ENCODE assay signal across 1 cellular context in the genomic region with DNA sequence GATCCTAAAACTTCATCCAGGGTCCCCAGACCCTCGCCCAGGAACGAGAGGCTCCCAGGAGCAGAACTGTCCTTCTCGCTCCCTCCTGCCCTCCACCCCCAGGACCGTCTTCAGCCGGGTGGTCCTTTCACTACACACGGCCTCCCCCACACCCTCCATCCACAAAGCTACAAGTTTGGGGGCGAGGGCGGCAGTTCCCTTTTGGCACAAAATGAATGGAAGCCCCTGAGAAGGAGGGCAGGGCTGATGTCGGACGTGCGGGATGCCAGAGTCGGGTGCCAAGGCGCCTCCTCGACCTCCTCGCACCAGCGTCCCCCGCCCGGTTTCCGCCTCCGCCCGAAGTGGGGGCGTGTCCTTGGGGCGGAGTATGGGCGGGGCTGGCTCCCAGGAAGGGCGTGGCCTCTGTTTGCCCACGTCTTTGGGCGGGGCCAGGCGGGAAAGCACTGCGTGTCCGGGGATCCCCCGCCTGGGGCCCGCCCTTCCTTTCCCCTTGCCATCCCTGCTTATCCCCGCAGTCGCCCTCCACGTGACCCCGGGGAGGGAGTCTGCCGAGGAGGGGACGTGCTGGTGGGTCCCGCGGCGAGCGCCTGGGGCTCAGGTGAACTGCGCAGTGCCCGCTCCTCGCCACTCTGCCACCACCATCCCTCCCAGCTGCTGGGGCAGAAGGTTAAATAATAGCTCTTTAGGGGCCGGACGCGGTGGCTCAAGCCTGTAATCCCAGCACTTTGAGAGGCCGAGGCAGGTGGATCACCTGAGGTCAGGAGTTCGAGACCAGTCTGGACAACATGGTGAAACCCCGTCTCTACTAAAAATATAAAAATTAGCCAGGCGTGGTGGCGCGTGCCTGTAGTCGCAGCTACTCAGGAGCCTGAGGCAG.
TF ChIP-seq lines count a peak whose summit lies in the region.

No MANE protein-coding gene starts in this region.

TF ChIP-seq in HepG2, 621 proteins besides CTCF, POLR2A, EP300 and RAD21 (continued from another document and continues in another):
- TF ChIP-seq, protein P1, sequence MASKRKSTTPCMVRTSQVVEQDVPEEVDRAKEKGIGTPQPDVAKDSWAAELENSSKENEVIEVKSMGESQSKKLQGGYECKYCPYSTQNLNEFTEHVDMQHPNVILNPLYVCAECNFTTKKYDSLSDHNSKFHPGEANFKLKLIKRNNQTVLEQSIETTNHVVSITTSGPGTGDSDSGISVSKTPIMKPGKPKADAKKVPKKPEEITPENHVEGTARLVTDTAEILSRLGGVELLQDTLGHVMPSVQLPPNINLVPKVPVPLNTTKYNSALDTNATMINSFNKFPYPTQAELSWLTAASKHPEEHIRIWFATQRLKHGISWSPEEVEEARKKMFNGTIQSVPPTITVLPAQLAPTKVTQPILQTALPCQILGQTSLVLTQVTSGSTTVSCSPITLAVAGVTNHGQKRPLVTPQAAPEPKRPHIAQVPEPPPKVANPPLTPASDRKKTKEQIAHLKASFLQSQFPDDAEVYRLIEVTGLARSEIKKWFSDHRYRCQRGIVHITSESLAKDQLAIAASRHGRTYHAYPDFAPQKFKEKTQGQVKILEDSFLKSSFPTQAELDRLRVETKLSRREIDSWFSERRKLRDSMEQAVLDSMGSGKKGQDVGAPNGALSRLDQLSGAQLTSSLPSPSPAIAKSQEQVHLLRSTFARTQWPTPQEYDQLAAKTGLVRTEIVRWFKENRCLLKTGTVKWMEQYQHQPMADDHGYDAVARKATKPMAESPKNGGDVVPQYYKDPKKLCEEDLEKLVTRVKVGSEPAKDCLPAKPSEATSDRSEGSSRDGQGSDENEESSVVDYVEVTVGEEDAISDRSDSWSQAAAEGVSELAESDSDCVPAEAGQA (IDR thresholded peaks at IDR 0.05; ENCODE audit: low read depth): 0 out of 2 replicates have a peak, but pooled peaks have one; percentile 51
- TF ChIP-seq, protein P1 (CRISPR knock-in tag; IDR thresholded peaks at IDR 0.05; ENCODE audit: borderline replicate concordance): no peak
- TF ChIP-seq STAG1 (CRISPR knock-in tag; IDR thresholded peaks at IDR 0.05) (no peak), MBNL3 (CRISPR knock-in tag; conservative IDR thresholded peaks at IDR 0.05) (no peak), ZNF773 (CRISPR knock-in tag; IDR thresholded peaks at IDR 0.05; ENCODE audit: borderline replicate concordance) (no peak), CREM (IDR thresholded peaks at IDR 0.05) (peak; percentile 46), CREM (CRISPR knock-in tag; IDR thresholded peaks at IDR 0.05) (no peak), ZMYM3 (CRISPR knock-in tag; IDR thresholded peaks at IDR 0.05) (peak; percentile 97), ZNF501 (CRISPR knock-in tag; IDR thresholded peaks at IDR 0.05) (peak; percentile 69), ZBTB38 (CRISPR knock-in tag; IDR thresholded peaks at IDR 0.05) (peak; percentile 29; the same call in 1 of the 2 replicates), TBX2 (CRISPR knock-in tag; IDR thresholded peaks at IDR 0.05; ENCODE audit: borderline replicate concordance) (peak; percentile 74), HDAC2 (CRISPR knock-in tag; IDR thresholded peaks at IDR 0.05) (peak; percentile 66; the same call in 1 of the 2 replicates), PRMT3 (CRISPR knock-in tag; IDR thresholded peaks at IDR 0.05; ENCODE audit: borderline replicate concordance, low read depth) (no peak), RFX3 (CRISPR knock-in tag; IDR thresholded peaks at IDR 0.05) (no peak), ZBTB7A (CRISPR knock-in tag; IDR thresholded peaks at IDR 0.05) (no peak), MXI1 (IDR thresholded peaks at IDR 0.05; ENCODE audit: borderline replicate concordance, low read depth, low read length) (peak; percentile 78; the same call in 1 of the 3 replicates), PITX1 (CRISPR knock-in tag; IDR thresholded peaks at IDR 0.05) (peak; percentile 81), RCOR2 (CRISPR knock-in tag; IDR thresholded peaks at IDR 0.05) (peak; percentile 42; the same call in 1 of the 2 replicates), NR2F6 (IDR thresholded peaks at IDR 0.05) (0 out of 2 replicates have a peak, but pooled peaks have one; percentile 10), NR2F6 (CRISPR knock-in tag; IDR thresholded peaks at IDR 0.05) (no peak)
- TF ChIP-seq, protein P2, sequence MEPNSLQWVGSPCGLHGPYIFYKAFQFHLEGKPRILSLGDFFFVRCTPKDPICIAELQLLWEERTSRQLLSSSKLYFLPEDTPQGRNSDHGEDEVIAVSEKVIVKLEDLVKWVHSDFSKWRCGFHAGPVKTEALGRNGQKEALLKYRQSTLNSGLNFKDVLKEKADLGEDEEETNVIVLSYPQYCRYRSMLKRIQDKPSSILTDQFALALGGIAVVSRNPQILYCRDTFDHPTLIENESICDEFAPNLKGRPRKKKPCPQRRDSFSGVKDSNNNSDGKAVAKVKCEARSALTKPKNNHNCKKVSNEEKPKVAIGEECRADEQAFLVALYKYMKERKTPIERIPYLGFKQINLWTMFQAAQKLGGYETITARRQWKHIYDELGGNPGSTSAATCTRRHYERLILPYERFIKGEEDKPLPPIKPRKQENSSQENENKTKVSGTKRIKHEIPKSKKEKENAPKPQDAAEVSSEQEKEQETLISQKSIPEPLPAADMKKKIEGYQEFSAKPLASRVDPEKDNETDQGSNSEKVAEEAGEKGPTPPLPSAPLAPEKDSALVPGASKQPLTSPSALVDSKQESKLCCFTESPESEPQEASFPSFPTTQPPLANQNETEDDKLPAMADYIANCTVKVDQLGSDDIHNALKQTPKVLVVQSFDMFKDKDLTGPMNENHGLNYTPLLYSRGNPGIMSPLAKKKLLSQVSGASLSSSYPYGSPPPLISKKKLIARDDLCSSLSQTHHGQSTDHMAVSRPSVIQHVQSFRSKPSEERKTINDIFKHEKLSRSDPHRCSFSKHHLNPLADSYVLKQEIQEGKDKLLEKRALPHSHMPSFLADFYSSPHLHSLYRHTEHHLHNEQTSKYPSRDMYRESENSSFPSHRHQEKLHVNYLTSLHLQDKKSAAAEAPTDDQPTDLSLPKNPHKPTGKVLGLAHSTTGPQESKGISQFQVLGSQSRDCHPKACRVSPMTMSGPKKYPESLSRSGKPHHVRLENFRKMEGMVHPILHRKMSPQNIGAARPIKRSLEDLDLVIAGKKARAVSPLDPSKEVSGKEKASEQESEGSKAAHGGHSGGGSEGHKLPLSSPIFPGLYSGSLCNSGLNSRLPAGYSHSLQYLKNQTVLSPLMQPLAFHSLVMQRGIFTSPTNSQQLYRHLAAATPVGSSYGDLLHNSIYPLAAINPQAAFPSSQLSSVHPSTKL (CRISPR knock-in tag; IDR thresholded peaks at IDR 0.05): peak; percentile 63
- TF ChIP-seq, protein P3, sequence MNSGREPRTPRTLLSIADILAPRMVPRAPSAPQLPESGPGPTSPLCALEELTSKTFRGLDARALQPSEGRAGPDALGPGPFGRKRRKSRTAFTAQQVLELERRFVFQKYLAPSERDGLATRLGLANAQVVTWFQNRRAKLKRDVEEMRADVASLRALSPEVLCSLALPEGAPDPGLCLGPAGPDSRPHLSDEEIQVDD (CRISPR knock-in tag; IDR thresholded peaks at IDR 0.05; ENCODE audit: borderline replicate concordance): 0 out of 2 replicates have a peak, but pooled peaks have one; percentile 9
- TF ChIP-seq, protein P4, sequence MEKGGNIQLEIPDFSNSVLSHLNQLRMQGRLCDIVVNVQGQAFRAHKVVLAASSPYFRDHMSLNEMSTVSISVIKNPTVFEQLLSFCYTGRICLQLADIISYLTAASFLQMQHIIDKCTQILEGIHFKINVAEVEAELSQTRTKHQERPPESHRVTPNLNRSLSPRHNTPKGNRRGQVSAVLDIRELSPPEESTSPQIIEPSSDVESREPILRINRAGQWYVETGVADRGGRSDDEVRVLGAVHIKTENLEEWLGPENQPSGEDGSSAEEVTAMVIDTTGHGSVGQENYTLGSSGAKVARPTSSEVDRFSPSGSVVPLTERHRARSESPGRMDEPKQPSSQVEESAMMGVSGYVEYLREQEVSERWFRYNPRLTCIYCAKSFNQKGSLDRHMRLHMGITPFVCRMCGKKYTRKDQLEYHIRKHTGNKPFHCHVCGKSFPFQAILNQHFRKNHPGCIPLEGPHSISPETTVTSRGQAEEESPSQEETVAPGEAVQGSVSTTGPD (CRISPR knock-in tag; IDR thresholded peaks at IDR 0.05): no peak
- TF ChIP-seq, protein P5, sequence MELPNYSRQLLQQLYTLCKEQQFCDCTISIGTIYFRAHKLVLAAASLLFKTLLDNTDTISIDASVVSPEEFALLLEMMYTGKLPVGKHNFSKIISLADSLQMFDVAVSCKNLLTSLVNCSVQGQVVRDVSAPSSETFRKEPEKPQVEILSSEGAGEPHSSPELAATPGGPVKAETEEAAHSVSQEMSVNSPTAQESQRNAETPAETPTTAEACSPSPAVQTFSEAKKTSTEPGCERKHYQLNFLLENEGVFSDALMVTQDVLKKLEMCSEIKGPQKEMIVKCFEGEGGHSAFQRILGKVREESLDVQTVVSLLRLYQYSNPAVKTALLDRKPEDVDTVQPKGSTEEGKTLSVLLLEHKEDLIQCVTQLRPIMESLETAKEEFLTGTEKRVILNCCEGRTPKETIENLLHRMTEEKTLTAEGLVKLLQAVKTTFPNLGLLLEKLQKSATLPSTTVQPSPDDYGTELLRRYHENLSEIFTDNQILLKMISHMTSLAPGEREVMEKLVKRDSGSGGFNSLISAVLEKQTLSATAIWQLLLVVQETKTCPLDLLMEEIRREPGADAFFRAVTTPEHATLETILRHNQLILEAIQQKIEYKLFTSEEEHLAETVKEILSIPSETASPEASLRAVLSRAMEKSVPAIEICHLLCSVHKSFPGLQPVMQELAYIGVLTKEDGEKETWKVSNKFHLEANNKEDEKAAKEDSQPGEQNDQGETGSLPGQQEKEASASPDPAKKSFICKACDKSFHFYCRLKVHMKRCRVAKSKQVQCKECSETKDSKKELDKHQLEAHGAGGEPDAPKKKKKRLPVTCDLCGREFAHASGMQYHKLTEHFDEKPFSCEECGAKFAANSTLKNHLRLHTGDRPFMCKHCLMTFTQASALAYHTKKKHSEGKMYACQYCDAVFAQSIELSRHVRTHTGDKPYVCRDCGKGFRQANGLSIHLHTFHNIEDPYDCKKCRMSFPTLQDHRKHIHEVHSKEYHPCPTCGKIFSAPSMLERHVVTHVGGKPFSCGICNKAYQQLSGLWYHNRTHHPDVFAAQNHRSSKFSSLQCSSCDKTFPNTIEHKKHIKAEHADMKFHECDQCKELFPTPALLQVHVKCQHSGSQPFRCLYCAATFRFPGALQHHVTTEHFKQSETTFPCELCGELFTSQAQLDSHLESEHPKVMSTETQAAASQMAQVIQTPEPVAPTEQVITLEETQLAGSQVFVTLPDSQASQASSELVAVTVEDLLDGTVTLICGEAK (IDR thresholded peaks at IDR 0.05): no peak
- TF ChIP-seq, protein P5 (CRISPR knock-in tag; IDR thresholded peaks at IDR 0.05): peak; percentile 74; the same call in 1 of the 2 replicates
- TF ChIP-seq, protein P6, sequence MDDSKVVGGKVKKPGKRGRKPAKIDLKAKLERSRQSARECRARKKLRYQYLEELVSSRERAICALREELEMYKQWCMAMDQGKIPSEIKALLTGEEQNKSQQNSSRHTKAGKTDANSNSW (CRISPR knock-in tag; IDR thresholded peaks at IDR 0.05; ENCODE audit: borderline replicate concordance): no peak
- TF ChIP-seq, protein P7, sequence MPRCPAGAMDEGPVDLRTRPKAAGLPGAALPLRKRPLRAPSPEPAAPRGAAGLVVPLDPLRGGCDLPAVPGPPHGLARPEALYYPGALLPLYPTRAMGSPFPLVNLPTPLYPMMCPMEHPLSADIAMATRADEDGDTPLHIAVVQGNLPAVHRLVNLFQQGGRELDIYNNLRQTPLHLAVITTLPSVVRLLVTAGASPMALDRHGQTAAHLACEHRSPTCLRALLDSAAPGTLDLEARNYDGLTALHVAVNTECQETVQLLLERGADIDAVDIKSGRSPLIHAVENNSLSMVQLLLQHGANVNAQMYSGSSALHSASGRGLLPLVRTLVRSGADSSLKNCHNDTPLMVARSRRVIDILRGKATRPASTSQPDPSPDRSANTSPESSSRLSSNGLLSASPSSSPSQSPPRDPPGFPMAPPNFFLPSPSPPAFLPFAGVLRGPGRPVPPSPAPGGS (CRISPR knock-in tag; IDR thresholded peaks at IDR 0.05): peak; percentile 91
